In the genomic region with DNA sequence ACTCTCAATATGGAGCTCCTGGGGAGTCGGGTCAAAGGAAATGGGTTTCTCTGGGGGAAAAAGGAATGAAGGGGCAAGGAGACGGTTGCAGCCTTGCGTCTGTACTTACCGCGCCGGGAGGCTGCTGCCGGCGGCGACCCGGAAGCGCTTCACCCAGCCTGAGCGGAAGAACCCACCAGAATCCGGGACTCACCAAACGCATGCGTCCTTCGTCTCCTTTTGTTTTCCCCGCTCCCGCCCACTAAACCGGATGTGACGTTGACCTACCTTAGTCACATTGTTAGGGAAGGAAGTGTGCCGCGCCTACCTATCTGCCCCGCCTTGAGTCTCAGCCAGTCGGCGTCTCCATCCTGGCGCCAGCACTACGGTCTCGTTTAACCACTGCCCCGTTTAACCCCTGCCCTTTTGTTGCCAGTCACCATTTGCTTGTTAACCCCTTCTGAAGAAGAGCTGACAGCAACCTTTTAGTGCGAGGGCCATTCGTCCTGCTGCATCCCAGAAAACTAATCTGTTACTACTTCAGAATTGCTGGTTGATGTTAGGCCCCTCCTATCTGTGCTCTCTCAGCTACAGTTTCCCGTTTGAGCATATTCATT, we compare ENCODE assay signal across 8 cellular contexts. TPM values are rescaled to one million over a fixed set of nuclear protein-coding genes. Genes with fewer than 3 reads are reported as not detected.
DNase-seq lines count a peak whose midpoint lies in the region; ATAC-seq, FAIRE-seq and TF ChIP-seq lines count a peak whose summit lies in the region.

A gene (minus strand): TSS at position 155 of the 596 bp plus-strand sequence. CDS start 1,419 bp downstream, outside the sequence.

- peak; percentile 98 for FAIRE-seq in GM12891 (lab: Jason Lieb, UNC)

- CTCF ChIA-PET in T-cell (lab: Charles Lee): interaction anchor here in 1 of 2 donors (0.6 to 3.0 kb wide), 4 partner anchors 12 to 88 kb away, joined by 3 to 13 read pairs (median 6); no protein-coding TSS in a partner anchor

- H3K4me3 Mint-ChIP-seq in T-cell: peak within 1 kb of the TSS; percentile 89 to 96 (median 92)

- H3K27ac ChIP-seq in adrenal gland (peak within 1 kb of the TSS; percentile 88 to 97 (median 95)), heart right ventricle (peak within 1 kb of the TSS; percentile 88 to 100 (median 96)), upper lobe of left lung (peak within 1 kb of the TSS; percentile 96 to 98 (median 98))

- H3K36me3 ChIP-seq in adrenal gland (replicated peaks in 1 of 2) (no peaks in the 10 kb centered on the region), heart right ventricle (peaks cover 0 to 30% (median 0%) of the 10 kb centered on the region in 9 donors), upper lobe of left lung (peaks cover 0 to 16% (median 6%) of the 10 kb centered on the region in 4 donors)

- TF ChIP-seq EP300 in upper lobe of left lung (IDR thresholded peaks at IDR 0.05): peak in 1 of 4 donors; percentile 8

- ATAC-seq in HG02840 (IDR thresholded peaks at IDR 0.05; ENCODE audit: low FRiP score, unreplicated experiment) (peak; percentile 76), T-cell (replicated peaks in 1 of 4) (peak; percentile 88 to 89 (median 88)), heart right ventricle (peak; percentile 93 to 97 (median 95)), upper lobe of left lung (ENCODE audit: low FRiP score in 2 of 2) (peak; percentile 95 to 96)

- peaks cover 22 to 28% (median 28%) of the 10 kb centered on the region in 3 donors for H3K4me1 Mint-ChIP-seq in T-cell

- intact Hi-C loops in adrenal gland (cut with DNase I) (no loop called here), heart right ventricle (cut with DNase I) (loop anchor here in 6 of 10 donors (1.0 to 10.0 kb wide), 8 partner anchors 9 to 322 kb away; a partner anchor contains a TSS), posterior cingulate gyrus (cut with DNase I) (loop anchor here (1.0 to 10.0 kb wide), 2 partner anchors 9 to 112 kb away; a partner anchor contains a TSS)

- H3K27ac Mint-ChIP-seq in T-cell: peak within 1 kb of the TSS; percentile 99 to 100

- WGBS in adrenal gland, 4 donors: 0 to 2% (median 1%) methylated on average over 29 to 32 of the region's 32 CpGs
- WGBS in heart right ventricle, 2 donors: 0 to 1% methylated on average over 32 of the region's 32 CpGs
- 0 to 1% methylated on average over 22 to 32 of the region's 32 CpGs for WGBS in upper lobe of left lung, 2 donors

- TF ChIP-seq POLR2A in GM12891 (IDR thresholded peaks at IDR 0.05; ENCODE audit: low read depth, low read length) (peak; percentile 99), adrenal gland (IDR thresholded peaks at IDR 0.05) (peak; percentile 91 to 92), upper lobe of left lung (IDR thresholded peaks at IDR 0.05) (peak in 3 of 4 donors; percentile 57 to 95 (median 83))

- H3K4me3 ChIP-seq in adrenal gland (peak within 1 kb of the TSS in 3 of 4 donors; percentile 65 to 68 (median 67)), heart right ventricle (peak within 1 kb of the TSS; percentile 37 to 84 (median 58)), upper lobe of left lung (peak within 1 kb of the TSS; percentile 60 to 70 (median 63))

- H3K4me1 ChIP-seq in adrenal gland (replicated peaks in 1 of 2): peaks cover 11 to 15% of the 10 kb centered on the region in 2 donors
- H3K4me1 ChIP-seq in heart right ventricle: peaks cover 4 to 21% (median 15%) of the 10 kb centered on the region in 9 donors
- H3K4me1 ChIP-seq in upper lobe of left lung: peaks cover 10 to 13% (median 12%) of the 10 kb centered on the region in 4 donors

- DNase-seq in GM12891 (ENCODE audit: insufficient read length, low spot score) (peak; percentile 64), NCI-H1436 treated with DMSO at 0.1 percent for 48 hours (lab: John Stamatoyannopoulos, UW) (peak; percentile 98), T-cell (peak; percentile 93 to 100 (median 99)), adrenal gland (peak; percentile 97 to 100 (median 99)), heart right ventricle (peak; percentile 93 to 100), posterior cingulate gyrus (peak; percentile 90 to 98 (median 93)), upper lobe of left lung (peak; percentile 93 to 99)

- no peak for TF ChIP-seq CTCF in adrenal gland (IDR thresholded peaks at IDR 0.05)
- TF ChIP-seq CTCF in heart right ventricle (IDR thresholded peaks at IDR 0.05): peak in 2 of 9 donors; percentile 11 to 16
- TF ChIP-seq CTCF in upper lobe of left lung (IDR thresholded peaks at IDR 0.05): peak in 1 of 6 experiments; percentile 16

- peaks cover 11% of the 10 kb centered on the region for H3K36me3 Mint-ChIP-seq in T-cell

- H3K9me3 Mint-ChIP-seq in T-cell: no peaks in the 10 kb centered on the region

- H3K27me3 ChIP-seq in adrenal gland: no peaks in the 10 kb centered on the region
- H3K27me3 ChIP-seq in heart right ventricle: peaks cover 0 to 10% (median 0%) of the 10 kb centered on the region in 7 donors
- H3K27me3 ChIP-seq in upper lobe of left lung: no peaks in the 10 kb centered on the region

- peaks cover 7% of the 10 kb centered on the region in 2 donors for H3K27me3 Mint-ChIP-seq in T-cell

- no peaks in the 10 kb centered on the region for H3K9me3 ChIP-seq in adrenal gland (replicated peaks in 1 of 3)
- no peaks in the 10 kb centered on the region for H3K9me3 ChIP-seq in heart right ventricle
- no peaks in the 10 kb centered on the region for H3K9me3 ChIP-seq in upper lobe of left lung

- POLR2A ChIA-PET in T-cell (lab: Charles Lee): interaction anchor here in 1 of 2 donors (1.0 kb wide), 1 partner anchor 72 kb away, joined by 4 read pairs; no protein-coding TSS in a partner anchor

TF ChIP-seq in GM12891, 5 proteins besides CTCF, POLR2A, EP300 and RAD21:
- TF ChIP-seq SPI1 (IDR thresholded peaks at IDR 0.05; ENCODE audit: low read depth, low read length) (peak; percentile 82), POU2F2 (IDR thresholded peaks at IDR 0.05; ENCODE audit: low read depth, low read length) (peak; percentile 72; the same call in 1 of the 2 replicates), POLR2AphosphoS5 (IDR thresholded peaks at IDR 0.05; ENCODE audit: low read depth, low read length) (peak; percentile 98), PAX5 (IDR thresholded peaks at IDR 0.05; ENCODE audit: insufficient read depth, low read length, severe bottlenecking) (no peak), TAF1 (IDR thresholded peaks at IDR 0.05; ENCODE audit: low read depth, low read length) (peak; percentile 85)

RNA-seq across cellular contexts. Expression of the gene that starts here (rescaled TPM):
- 80.1 TPM for polyA plus RNA-seq in GM12891 (2012; ENCODE audit: low read depth, missing spikeins)
- total RNA-seq in T-cell: 10 to 100 TPM; 44.8 to 51.0 (median 47.7) TPM
- total RNA-seq in adrenal gland: 10 to 100 TPM; 15.3 to 36.6 (median 33.9) TPM
- polyA plus RNA-seq in adrenal gland: 10 to 100 TPM; 62.7 to 80.0 (median 77.1) TPM
- total RNA-seq in heart right ventricle: 10 to 100 TPM; 31.8 to 58.3 (median 46.8) TPM
- 100 to 1,000 TPM in 1 of 2 donors, 10 to 100 TPM in 1; 43.8 to 104 TPM for polyA plus RNA-seq in heart right ventricle
- total RNA-seq in upper lobe of left lung: 10 to 100 TPM; 12.8 to 39.1 (median 29.5) TPM

Comparison
In these comparisons a context has a peak if more than half of its experiments do, and no peak if none do; other contexts are left out.
1. Peak in every context shown above with its lines: DNase-seq, ATAC-seq, H3K4me3 ChIP-seq and H3K27ac ChIP-seq.
2. intact Hi-C loops: an anchor here in heart right ventricle (1.0 to 10.0 kb wide) and posterior cingulate gyrus (1.0 to 10.0 kb wide); none called in adrenal gland.